In genomic region chr4:183099537-183100297, GRCh38 we compare ENCODE assay signal across 8 cellular contexts. TPM values are rescaled to one million over a fixed set of nuclear protein-coding genes. Genes with fewer than 3 reads are reported as not detected.
A peak's percentile ranks its signal among the peaks of the same experiment; 100 is the strongest.
DNase-seq lines count a peak whose midpoint lies in the region; ATAC-seq, FAIRE-seq and TF ChIP-seq lines count a peak whose summit lies in the region.

No MANE protein-coding gene starts in this region.

- peak overlapping the region; percentile 56 for H2BK12ac ChIP-seq in trophoblast cell (ENCODE audit: low read length)

- H3K79me1 ChIP-seq in trophoblast cell (ENCODE audit: low read length), result peaks cover 26% of the 10 kb centered on the region

- H2BK5ac ChIP-seq in trophoblast cell (ENCODE audit: low read depth, low read length, poor library complexity), result peak overlapping the region; percentile 88

- H3K79me2 ChIP-seq in trophoblast cell (ENCODE audit: control insufficient read depth, insufficient read depth, low read length, poor library complexity), result peaks cover 36% of the 10 kb centered on the region

- peak overlapping the region; percentile 80 for H3K4ac ChIP-seq in trophoblast cell (ENCODE audit: low read depth, low read length)

- H3K9ac ChIP-seq in HUES6 (ENCODE audit: low read length) (peak overlapping the region; percentile 88), trophoblast cell (ENCODE audit: low read length) (peak overlapping the region; percentile 96)

- intact Hi-C loops in heart right ventricle (cut with DNase I) (loop anchor here in 4 of 10 donors (1.0 to 10.0 kb wide), 5 partner anchors 42 to 408 kb away; partner anchors contain the start of gene ING2 (in 1 of the 4)), posterior vena cava (cut with DNase I) (no loop called here)

- peak overlapping the region; percentile 97 for H3K4me2 ChIP-seq in trophoblast cell (ENCODE audit: low read length)

- H3K9me3 ChIP-seq in HUES6 (ENCODE audit: control insufficient read depth, insufficient read depth, low read depth, low read length), result no peaks in the 10 kb centered on the region
- no peaks in the 10 kb centered on the region for H3K9me3 ChIP-seq in heart right ventricle
- no peaks in the 10 kb centered on the region for H3K9me3 ChIP-seq in trophoblast cell (ENCODE audit: insufficient read depth, low read depth, low read length)

- peak in 2 of 9 donors; percentile 18 to 22 for TF ChIP-seq CTCF in heart right ventricle (IDR thresholded peaks at IDR 0.05)

- 1% methylated on average over 68 to 73 of the region's 73 CpGs for WGBS in heart right ventricle, 2 donors
- no CpG with 5 or more reads among the region's 73 CpGs for WGBS in trophoblast cell (ENCODE audit: extremely low coverage, insufficient coverage, insufficient read length)

- peak overlapping the region; percentile 77 for H3K27ac ChIP-seq in HUES6 (ENCODE audit: low read depth, low read length)
- H3K27ac ChIP-seq in heart right ventricle, result peak overlapping the region; percentile 84 to 100 (median 98)
- H3K27ac ChIP-seq in trophoblast cell (ENCODE audit: low read depth, low read length), result peak overlapping the region; percentile 96

- ATAC-seq in heart right ventricle, result peak in 3 of 8 donors; percentile 1 to 12 (median 1)

- peak overlapping the region; percentile 87 for H4K91ac ChIP-seq in trophoblast cell (ENCODE audit: low read depth, low read length)

- H3K4me1 ChIP-seq in HUES6 (ENCODE audit: control insufficient read depth, insufficient read depth, low read length), result peaks cover 37% of the 10 kb centered on the region
- H3K4me1 ChIP-seq in heart right ventricle, result peaks cover 0 to 41% (median 29%) of the 10 kb centered on the region in 9 donors
- peaks cover 6 to 11% of the 10 kb centered on the region in 2 experiments for H3K4me1 ChIP-seq in trophoblast cell (ENCODE audit: control insufficient read depth in 1 of 2, insufficient read depth in 2 of 2, low read length in 2 of 2)

- H3K4me3 ChIP-seq in HUES6 (ENCODE audit: low read depth, low read length) (peak overlapping the region; percentile 88), heart right ventricle (peak overlapping the region; percentile 56 to 93 (median 80)), trophoblast cell (ENCODE audit: low read depth, low read length) (peak overlapping the region; percentile 95)

- H4K8ac ChIP-seq in trophoblast cell (ENCODE audit: low read depth, low read length), result peak overlapping the region; percentile 80

- H3K27me3 ChIP-seq in HUES6 (ENCODE audit: control insufficient read depth, insufficient read depth, low read length), result no peaks in the 10 kb centered on the region
- H3K27me3 ChIP-seq in heart right ventricle, result peaks cover 0 to 55% (median 0%) of the 10 kb centered on the region in 7 donors
- no peaks in the 10 kb centered on the region for H3K27me3 ChIP-seq in trophoblast cell (ENCODE audit: insufficient read depth, low read length)

- DNase-seq in GM12892 (ENCODE audit: insufficient read length), result peak; percentile 11
- peak; percentile 25 for DNase-seq in activated naive CD4-positive, alpha-beta T cell treated with anti-CD3 and anti-CD28 coated beads, Interleukin-2, amount 50 U/mL, for 16 hours
- DNase-seq in heart right ventricle, result peak; percentile 30 to 36
- peak; percentile 7 to 41 for DNase-seq in trophoblast cell
- DNase-seq in SHP77 treated with DMSO at 0.1 percent for 48 hours (lab: John Stamatoyannopoulos, UW), result no peak
- DNase-seq in A172 (ENCODE audit: low spot score), result no peak
- no peak for DNase-seq in posterior vena cava (ENCODE audit: low spot score)

- FAIRE-seq in GM12892 (lab: Jason Lieb, UNC), result no peak

- H2BK120ac ChIP-seq in trophoblast cell (ENCODE audit: insufficient read depth, low read length, poor library complexity), result peak overlapping the region; percentile 78

- H3K23ac ChIP-seq in trophoblast cell (ENCODE audit: low read length), result no peak overlapping the region

- H4K12ac ChIP-seq in trophoblast cell (ENCODE audit: low read depth, low read length), result peak overlapping the region; percentile 70

- H2AFZ ChIP-seq in trophoblast cell (ENCODE audit: insufficient read depth, low read length, poor library complexity), result peak overlapping the region; percentile 65

- H3K18ac ChIP-seq in trophoblast cell (ENCODE audit: low read length), result peak overlapping the region; percentile 96

- H3K36me3 ChIP-seq in HUES6 (ENCODE audit: control insufficient read depth, insufficient read depth, low read length) (no peaks in the 10 kb centered on the region), heart right ventricle (no peaks in the 10 kb centered on the region), trophoblast cell (ENCODE audit: control insufficient read depth in 1 of 2, insufficient read depth in 2 of 2, low read length in 2 of 2) (no peaks in the 10 kb centered on the region)

- TF ChIP-seq POLR2A in GM12892 (IDR thresholded peaks at IDR 0.05; ENCODE audit: low read depth, low read length), result no peak

- peak overlapping the region; percentile 5 for H2AK5ac ChIP-seq in trophoblast cell (ENCODE audit: low read length)

- H3K14ac ChIP-seq in trophoblast cell (ENCODE audit: low read length), result peak overlapping the region; percentile 90

RNA-seq across cellular contexts. Expression of gene WWC2, which starts 0.7 kb away (rescaled TPM):
- not detected for polyA plus RNA-seq in GM12892 (2012; ENCODE audit: missing spikeins)
- 10 to 100 TPM; 25.7 to 37.4 (median 32.6) TPM for total RNA-seq in heart right ventricle
- 1 to 10 TPM; 6.0 to 7.2 TPM for polyA plus RNA-seq in heart right ventricle
- polyA plus RNA-seq in trophoblast cell (2013), result 21.6 and 22.7 TPM in 2 replicates
- total RNA-seq in A172 (2014; rRNA removed; shearing (Covaris generic)), result 22.4 and 27.7 TPM in 2 replicates
- total RNA-seq in posterior vena cava, result 10 to 100 TPM; 24.8 to 25.8 TPM

Comparison
In these comparisons a context has a peak if more than half of its experiments do, and no peak if none do; other contexts are left out.
1. DNase-seq: peak in GM12892 (single experiment), activated naive CD4-positive, alpha-beta T cell treated with anti-CD3 and anti-CD28 coated beads, Interleukin-2, amount 50 U/mL, for 16 hours (single experiment), heart right ventricle (2 of 2) and trophoblast cell (2 of 2); none in SHP77 treated with DMSO at 0.1 percent for 48 hours (single experiment), A172 (single experiment) and posterior vena cava (single experiment).
2. Peak in every context shown above with its lines, with median percentiles within 50 percentile points of each other: H3K27ac ChIP-seq and H3K4me3 ChIP-seq.